Comparison of ENCODE assay signal across 23 cellular contexts in genomic region chr12:27650011-27650410, GRCh38. TPM values are rescaled to one million over a fixed set of nuclear protein-coding genes. Genes with fewer than 3 reads are reported as not detected.
DNase-seq lines count a peak whose midpoint lies in the region; ATAC-seq, FAIRE-seq and TF ChIP-seq lines count a peak whose summit lies in the region.
"Had no signal": no experiment of that assay in that cellular context is flagged by ENCODE, and none has a peak within 500 bp of the region (broad histone marks: within the 10 kb centered on the region; RNA-seq: fewer than 3 reads in every experiment).

No MANE protein-coding gene starts in this region.

- no peaks in the 10 kb centered on the region for H3K9me3 Mint-ChIP-seq in nephron progenitor cell
- H3K9me3 Mint-ChIP-seq in activated T-helper 1 cell treated with anti-CD3 and anti-CD28 coated beads, Interleukin-12 subunit alpha, Interleukin-12 subunit beta, Interleukin-2, Interleukin-4 antibody, amounts not matched to agents 30 ng/mL and 10 ng/mL and 1 ng/mL, durations not matched to agents 14 hours and 24 hours and 36 hours, result no peaks in the 10 kb centered on the region
- H3K9me3 Mint-ChIP-seq: CD4-positive, alpha-beta memory T cell had no signal

- H4K20me1 ChIP-seq in PC-3 (ENCODE audit: low read length), result no peaks in the 10 kb centered on the region
- H4K20me1 ChIP-seq in SK-N-SH (ENCODE audit: insufficient read depth), result no peaks in the 10 kb centered on the region
- H4K20me1 ChIP-seq: BLaER1 treated with 17β-estradiol and CSF1 and Interleukin-3, amounts not matched to agents 10 nM and 100 nM had no signal

- H3K9me3 ChIP-seq in PC-3 (ENCODE audit: low read length), result no peaks in the 10 kb centered on the region
- no peaks in the 10 kb centered on the region for H3K9me3 ChIP-seq in SK-N-SH
- H3K9me3 ChIP-seq: A549; BE2C; BLaER1 treated with 17β-estradiol and CSF1 and Interleukin-3, amounts not matched to agents 10 nM and 100 nM had no signal

- no peaks in the 10 kb centered on the region for H3K9me2 ChIP-seq in PC-3 (replicated peaks; ENCODE audit: low read length)
- H3K9me2 ChIP-seq in SK-N-SH, result no peaks in the 10 kb centered on the region

- CTCF ChIA-PET in PC-3 (lab: Charles Lee), result no interaction called here
- CTCF ChIA-PET in SK-N-SH (lab: Yijun Ruan, JAX), result interaction anchor here (1.2 kb wide), 1 partner anchor 15 kb away, joined by 3 read pairs; no protein-coding TSS in a partner anchor

- BruUV-seq in PC-3 (replicated peaks; lab: Mats Ljungman, UMichigan), result no TSS peak

- no peak for TF ChIP-seq POLR2A in GM12891 (IDR thresholded peaks at IDR 0.05; ENCODE audit: low read depth, low read length)

- WGBS in SK-N-SH (ENCODE audit: low lambda C conversion rate), result 100% methylated on average over 1 of the region's 1 CpG

- TF ChIP-seq EP300 in SK-N-SH (IDR thresholded peaks at IDR 0.05; ENCODE audit: borderline replicate concordance in 1 of 2, low read depth in 1 of 2, low read length in 1 of 2), result no peak

- H3K4me1 ChIP-seq in PC-3 (ENCODE audit: insufficient read depth, low read length) (peaks cover 7% of the 10 kb centered on the region), SK-N-SH (ENCODE audit: control insufficient read depth in 1 of 2, insufficient read depth in 2 of 2, low read depth in 1 of 2, low read length in 1 of 2) (peaks cover 5 to 15% of the 10 kb centered on the region in 2 experiments)
- H3K4me1 ChIP-seq: A549 had no signal

- intact Hi-C loops in PC-3 (cut with micrococcal nuclease), result loop anchor here (10.0 kb wide), 1 partner anchor 315 kb away; the partner anchor contains the start of gene BMAL2
- intact Hi-C loops in activated T-helper 1 cell treated with anti-CD3 and anti-CD28 coated beads, Interleukin-12 subunit alpha, Interleukin-12 subunit beta, Interleukin-2, Interleukin-4 antibody, amounts not matched to agents 30 ng/mL and 10 ng/mL and 1 ng/mL, durations not matched to agents 14 hours and 24 hours and 36 hours (cut with micrococcal nuclease), result loop anchor here (5.0 kb wide), 4 partner anchors 93 to 628 kb away; partner anchors contain the start of genes BMAL2 and MED21

- H3K4me3 ChIP-seq in PC-3 (ENCODE audit: low read length) (no peak overlapping the region), SK-N-SH (ENCODE audit: low read depth in 2 of 2, low read length in 1 of 2) (no peak overlapping the region)
- H3K4me3 ChIP-seq: A549; BLaER1 treated with 17β-estradiol and CSF1 and Interleukin-3, amounts not matched to agents 10 nM and 100 nM; GM12878 had no signal

- peak; percentile 75 for FAIRE-seq in GM12891 (lab: Jason Lieb, UNC)
- FAIRE-seq: GM12878 had no signal

- no peak for DNase-seq in GM12891 (ENCODE audit: insufficient read length, low spot score)
- no peak for DNase-seq in PC-3
- no peak for DNase-seq in nephron progenitor cell
- DNase-seq in SK-N-SH, result no peak
- no peak for DNase-seq in GDM1 (lab: John Stamatoyannopoulos, UW)
- no peak for DNase-seq in activated T-helper 1 cell treated with anti-CD3 and anti-CD28 coated beads, Interleukin-12 subunit alpha, Interleukin-12 subunit beta, Interleukin-2, Interleukin-4 antibody, amounts not matched to agents 30 ng/mL and 10 ng/mL and 1 ng/mL, durations not matched to agents 14 hours and 24 hours and 36 hours (ENCODE audit: low spot score)
- DNase-seq: 8988T; ACHN; AML-193; BE2C; Calu3; CD4-positive, alpha-beta memory T cell; COR-L47; DMS53; DMS79 treated with DMSO at 0.1 percent for 48 hours; GOT3; H7; HCEC 1CT had no signal

- peaks cover 17% of the 10 kb centered on the region for H3K36me3 ChIP-seq in PC-3 (ENCODE audit: low read depth, low read length)
- peaks cover 27 to 71% of the 10 kb centered on the region in 2 experiments for H3K36me3 ChIP-seq in SK-N-SH (replicated peaks in 1 of 2; ENCODE audit: control insufficient read depth in 1 of 2, insufficient read depth in 2 of 2, low read length in 1 of 2)
- H3K36me3 ChIP-seq: BE2C had no signal

- ATAC-seq in PC-3 (0 out of 2 replicates have a peak, but pooled peaks have one; percentile 16), HG02678 (IDR thresholded peaks at IDR 0.05; ENCODE audit: unreplicated experiment) (no peak)
- ATAC-seq: A549, GM12878 had no signal

- H3K4me1 Mint-ChIP-seq in nephron progenitor cell, result no peaks in the 10 kb centered on the region
- peaks cover 36% of the 10 kb centered on the region for H3K4me1 Mint-ChIP-seq in activated T-helper 1 cell treated with anti-CD3 and anti-CD28 coated beads, Interleukin-12 subunit alpha, Interleukin-12 subunit beta, Interleukin-2, Interleukin-4 antibody, amounts not matched to agents 30 ng/mL and 10 ng/mL and 1 ng/mL, durations not matched to agents 14 hours and 24 hours and 36 hours (ENCODE audit: low read depth)

- peaks cover 26% of the 10 kb centered on the region for H3K36me3 Mint-ChIP-seq in nephron progenitor cell (ENCODE audit: low read depth)
- peaks cover 5% of the 10 kb centered on the region for H3K36me3 Mint-ChIP-seq in activated T-helper 1 cell treated with anti-CD3 and anti-CD28 coated beads, Interleukin-12 subunit alpha, Interleukin-12 subunit beta, Interleukin-2, Interleukin-4 antibody, amounts not matched to agents 30 ng/mL and 10 ng/mL and 1 ng/mL, durations not matched to agents 14 hours and 24 hours and 36 hours (ENCODE audit: low read depth)
- H3K36me3 Mint-ChIP-seq: CD4-positive, alpha-beta memory T cell had no signal

- POLR2A ChIA-PET in PC-3 (lab: Charles Lee; ENCODE audit: unreplicated experiment), result no interaction called here
- POLR2A ChIA-PET in SK-N-SH (lab: Yijun Ruan, JAX), result no interaction called here

- H3F3A ChIP-seq in PC-3 (ENCODE audit: low read length, unreplicated experiment), result no peaks in the 10 kb centered on the region
- H3F3A ChIP-seq in SK-N-SH (replicated peaks; ENCODE audit: insufficient read depth), result peaks cover 39% of the 10 kb centered on the region

- no peak overlapping the region for H3K4me3 Mint-ChIP-seq in nephron progenitor cell
- H3K4me3 Mint-ChIP-seq in activated T-helper 1 cell treated with anti-CD3 and anti-CD28 coated beads, Interleukin-12 subunit alpha, Interleukin-12 subunit beta, Interleukin-2, Interleukin-4 antibody, amounts not matched to agents 30 ng/mL and 10 ng/mL and 1 ng/mL, durations not matched to agents 14 hours and 24 hours and 36 hours, result no peak overlapping the region
- H3K4me3 Mint-ChIP-seq: CD4-positive, alpha-beta memory T cell had no signal

- H2AFZ ChIP-seq in PC-3 (ENCODE audit: low read length) (no peak overlapping the region), SK-N-SH (ENCODE audit: low read depth) (no peak overlapping the region)

- no peak overlapping the region for H3K9ac ChIP-seq in PC-3 (ENCODE audit: low read length)
- H3K9ac ChIP-seq in SK-N-SH, result no peak overlapping the region
- H3K9ac ChIP-seq: BLaER1 treated with 17β-estradiol and CSF1 and Interleukin-3, amounts not matched to agents 10 nM and 100 nM had no signal

- H3K27me3 ChIP-seq in PC-3 (ENCODE audit: low read length) (no peaks in the 10 kb centered on the region), SK-N-SH (ENCODE audit: insufficient read depth) (no peaks in the 10 kb centered on the region)
- H3K27me3 ChIP-seq: BE2C; BLaER1 treated with 17β-estradiol and CSF1 and Interleukin-3, amounts not matched to agents 10 nM and 100 nM had no signal

- H3K27ac ChIP-seq in C4-2B (peak overlapping the region; percentile 83), PC-3 (ENCODE audit: low read length) (no peak overlapping the region), SK-N-SH (ENCODE audit: low read depth in 2 of 2, low read length in 1 of 2) (no peak overlapping the region; a peak in 1 of 4 replicates)
- H3K27ac ChIP-seq: A549; BLaER1 treated with 17β-estradiol and CSF1 and Interleukin-3, amounts not matched to agents 10 nM and 100 nM had no signal

- peak overlapping the region; percentile 85 for H3K27ac Mint-ChIP-seq in nephron progenitor cell
- no peak overlapping the region for H3K27ac Mint-ChIP-seq in activated T-helper 1 cell treated with anti-CD3 and anti-CD28 coated beads, Interleukin-12 subunit alpha, Interleukin-12 subunit beta, Interleukin-2, Interleukin-4 antibody, amounts not matched to agents 30 ng/mL and 10 ng/mL and 1 ng/mL, durations not matched to agents 14 hours and 24 hours and 36 hours
- H3K27ac Mint-ChIP-seq: CD4-positive, alpha-beta memory T cell had no signal

- no peaks in the 10 kb centered on the region for H3K27me3 Mint-ChIP-seq in nephron progenitor cell (ENCODE audit: low read depth, poor library complexity)
- H3K27me3 Mint-ChIP-seq in activated T-helper 1 cell treated with anti-CD3 and anti-CD28 coated beads, Interleukin-12 subunit alpha, Interleukin-12 subunit beta, Interleukin-2, Interleukin-4 antibody, amounts not matched to agents 30 ng/mL and 10 ng/mL and 1 ng/mL, durations not matched to agents 14 hours and 24 hours and 36 hours (ENCODE audit: insufficient read depth), result no peaks in the 10 kb centered on the region
- H3K27me3 Mint-ChIP-seq: CD4-positive, alpha-beta memory T cell had no signal

- H3K79me2 ChIP-seq in PC-3 (ENCODE audit: low read length) (no peaks in the 10 kb centered on the region), SK-N-SH (ENCODE audit: insufficient read depth) (peaks cover 22% of the 10 kb centered on the region)

- TF ChIP-seq RAD21 in SK-N-SH (IDR thresholded peaks at IDR 0.05; ENCODE audit: low read length), result no peak

- TF ChIP-seq CTCF in C4-2B (conservative IDR thresholded peaks at IDR 0.05) (no peak), PC-3 (conservative IDR thresholded peaks at IDR 0.05; ENCODE audit: low read depth, low read length) (no peak), nephron progenitor cell (IDR thresholded peaks at IDR 0.05) (no peak), SK-N-SH (IDR thresholded peaks at IDR 0.05) (no peak)

- H3K4me2 ChIP-seq in PC-3 (ENCODE audit: low read length) (no peak overlapping the region), SK-N-SH (no peak overlapping the region)
- H3K4me2 ChIP-seq: A549; BLaER1 treated with 17β-estradiol and CSF1 and Interleukin-3, amounts not matched to agents 10 nM and 100 nM had no signal

TF ChIP-seq in GM12891, 5 proteins besides CTCF, POLR2A, EP300 and RAD21 (continues in another document):
- TF ChIP-seq TAF1 (IDR thresholded peaks at IDR 0.05; ENCODE audit: low read depth, low read length) (no peak), POLR2AphosphoS5 (IDR thresholded peaks at IDR 0.05; ENCODE audit: low read depth, low read length) (no peak), POU2F2 (IDR thresholded peaks at IDR 0.05; ENCODE audit: low read depth, low read length) (no peak)

TF ChIP-seq in SK-N-SH, 30 proteins besides CTCF, POLR2A, EP300 and RAD21 (continues in another document):
- TF ChIP-seq TEAD4 (IDR thresholded peaks at IDR 0.05; ENCODE audit: borderline replicate concordance, insufficient read depth), result no peak
- no peak for TF ChIP-seq POLR2AphosphoS5 (IDR thresholded peaks at IDR 0.05; ENCODE audit: low read depth, low read length)
- no peak for TF ChIP-seq TCF12 (IDR thresholded peaks at IDR 0.05)
- no peak for TF ChIP-seq GATA2 (CRISPR knock-in tag; IDR thresholded peaks at IDR 0.05)

RNA-seq across cellular contexts. Expression of gene REP15, which starts 46.2 kb away (rescaled TPM):
- 0.18 TPM for polyA plus RNA-seq in GM12891 (2012; ENCODE audit: low read depth, missing spikeins)
- total RNA-seq in PC-3 (2014; rRNA removed), result 1.6 and 2.4 TPM in 2 replicates
- 0.84 and 1.3 TPM in 2 replicates for polyA plus RNA-seq in SK-N-SH (2012; rRNA removed)
- 0.88 and 1.1 TPM in 2 replicates for polyA plus RNA-seq in SK-N-SH (2012; cell fraction: cytosol; rRNA removed)
- polyA plus RNA-seq in SK-N-SH (2012; cell fraction: nucleus; rRNA removed), result 1.7 and 2.2 TPM in 2 replicates
- 1.4 and 1.6 TPM in 2 replicates for total RNA-seq in activated T-helper 1 cell treated with anti-CD3 and anti-CD28 coated beads, Interleukin-12 subunit alpha, Interleukin-12 subunit beta, Interleukin-2, Interleukin-4 antibody, amounts not matched to agents 30 ng/mL and 10 ng/mL and 1 ng/mL, durations not matched to agents 14 hours and 24 hours and 36 hours
- total RNA-seq: CD4-positive, alpha-beta memory T cell; GM12878 had no signal
- polyA plus RNA-seq: GM12878 had no signal
